9 cellular contexts compared by ENCODE assay signal in genomic region chr6:42104807-42105713, GRCh38. TPM values are rescaled to one million over a fixed set of nuclear protein-coding genes. Genes with fewer than 3 reads are reported as not detected.
A peak's percentile ranks its signal among the peaks of the same experiment; 100 is the strongest.
DNase-seq lines count a peak whose midpoint lies in the region; ATAC-seq, FAIRE-seq and TF ChIP-seq lines count a peak whose summit lies in the region.
"Had no signal": no experiment of that assay in that cellular context is flagged by ENCODE, and none has a peak within 500 bp of the region (broad histone marks: within the 10 kb centered on the region; RNA-seq: fewer than 3 reads in every experiment).

No MANE protein-coding gene starts in this region.

- no peak overlapping the region for H3K4me3 Mint-ChIP-seq in Calu3 (ENCODE audit: low read depth, unreplicated experiment)
- peak overlapping the region in 9 of 10 donors; percentile 25 to 74 (median 62) for H3K4me3 Mint-ChIP-seq in naive thymus-derived CD4-positive, alpha-beta T cell

- H3K9ac ChIP-seq in HUES6 (ENCODE audit: low read length), result peak overlapping the region; percentile 70
- H3K9ac ChIP-seq in GM12878 (ENCODE audit: control insufficient read depth, insufficient read depth, low read length), result no peak overlapping the region; the same call in 1 of the 2 replicates

- in situ Hi-C loops in GM12878 (cut with MboI), result no loop called here

- H3K9me3 ChIP-seq in HUES6 (ENCODE audit: control insufficient read depth, insufficient read depth, low read depth, low read length), result no peaks in the 10 kb centered on the region
- no peaks in the 10 kb centered on the region; the same call in 2 of the 3 replicates for H3K9me3 ChIP-seq in GM12878 (replicated peaks; ENCODE audit: control insufficient read depth, insufficient read depth, low read length)
- H3K9me3 ChIP-seq in naive thymus-derived CD4-positive, alpha-beta T cell (ENCODE audit: control insufficient read depth in 2 of 3, low read length in 3 of 3), result no peaks in the 10 kb centered on the region
- H3K9me3 ChIP-seq: mucosa of descending colon had no signal

- no peak for ATAC-seq in GM12878
- ATAC-seq in naive thymus-derived CD4-positive, alpha-beta T cell, result no peak
- no peak for ATAC-seq in HG02610 (IDR thresholded peaks at IDR 0.05; ENCODE audit: unreplicated experiment)
- ATAC-seq in HG03457 (IDR thresholded peaks at IDR 0.05; ENCODE audit: unreplicated experiment), result no peak

- no peak for FAIRE-seq in GM12878 (lab: Jason Lieb, UNC)

- no peak for TF ChIP-seq POLR2A in GM12878 (IDR thresholded peaks at IDR 0.05; ENCODE audit: low read depth, low read length)

- no peaks in the 10 kb centered on the region for H3K9me3 Mint-ChIP-seq in Calu3 (ENCODE audit: low read depth, unreplicated experiment)
- peaks cover 0 to 2% (median 0%) of the 10 kb centered on the region in 11 donors for H3K9me3 Mint-ChIP-seq in naive thymus-derived CD4-positive, alpha-beta T cell

- H3K27ac Mint-ChIP-seq in Calu3 (ENCODE audit: unreplicated experiment), result no peak overlapping the region
- no peak overlapping the region for H3K27ac Mint-ChIP-seq in naive thymus-derived CD4-positive, alpha-beta T cell

- peaks cover 36% of the 10 kb centered on the region for H3K36me3 ChIP-seq in HUES6 (ENCODE audit: control insufficient read depth, insufficient read depth, low read length)
- H3K36me3 ChIP-seq in GM12878 (ENCODE audit: control insufficient read depth in 2 of 2, insufficient read depth in 2 of 2, low read length in 1 of 2), result no peaks in the 10 kb centered on the region
- no peaks in the 10 kb centered on the region for H3K36me3 ChIP-seq in naive thymus-derived CD4-positive, alpha-beta T cell (ENCODE audit: control insufficient read depth in 2 of 3, insufficient read depth in 3 of 3, low read length in 3 of 3)

- no TSS peak for BruUV-seq in Calu3 (replicated peaks; lab: Mats Ljungman, UMichigan)
- no TSS peak for BruUV-seq in GM12878 (replicated peaks; lab: Mats Ljungman, UMichigan)

- peak overlapping the region; percentile 58; the same call in 1 of the 2 replicates for H3K27ac ChIP-seq in HUES6 (ENCODE audit: low read depth, low read length)
- no peak overlapping the region for H3K27ac ChIP-seq in GM12878 (ENCODE audit: control insufficient read depth, insufficient read depth)
- H3K27ac ChIP-seq in naive thymus-derived CD4-positive, alpha-beta T cell (ENCODE audit: low read depth, low read length), result peak overlapping the region; percentile 41

- H2AFZ ChIP-seq in GM12878 (ENCODE audit: control insufficient read depth, low read depth, low read length), result peak overlapping the region; percentile 85; the same call in 1 of the 2 replicates

- peaks cover 32% of the 10 kb centered on the region for H3K4me1 Mint-ChIP-seq in Calu3 (ENCODE audit: low read depth, unreplicated experiment)
- H3K4me1 Mint-ChIP-seq in naive thymus-derived CD4-positive, alpha-beta T cell, result peaks cover 0 to 23% (median 9%) of the 10 kb centered on the region in 7 donors

- peak overlapping the region; percentile 61 for H3K4me3 ChIP-seq in HUES6 (ENCODE audit: low read depth, low read length)
- peak overlapping the region; percentile 68; the same call in 1 of the 2 replicates for H3K4me3 ChIP-seq in GM12878
- H3K4me3 ChIP-seq in naive thymus-derived CD4-positive, alpha-beta T cell (ENCODE audit: low read length), result peak overlapping the region; percentile 68
- H3K4me3 ChIP-seq: mucosa of descending colon had no signal

- H4K20me1 ChIP-seq in GM12878 (ENCODE audit: control insufficient read depth, insufficient read depth), result no peaks in the 10 kb centered on the region

- peak overlapping the region; percentile 82 for H3K4me2 ChIP-seq in GM12878 (ENCODE audit: control insufficient read depth, insufficient read depth)

- TF ChIP-seq EP300 in GM12878 (IDR thresholded peaks at IDR 0.05; ENCODE audit: borderline replicate concordance in 1 of 2, control insufficient read depth in 1 of 2, low read depth in 2 of 2, low read length in 2 of 2), result no peak

- 52% methylated on average over 31 of the region's 35 CpGs for WGBS in GM12878 (ENCODE audit: insufficient coverage, insufficient replicate concordance, low lambda C conversion rate, missing lambda C conversion rate)

- no peak for TF ChIP-seq RAD21 in GM12878 (IDR thresholded peaks at IDR 0.05; ENCODE audit: insufficient read depth, low read depth, low read length)

- CTCF ChIA-PET in Calu3 (lab: Charles Lee), result interaction anchor here (0.7 kb wide), 1 partner anchor 126 kb away, joined by 3 read pairs; no protein-coding TSS in a partner anchor
- CTCF ChIA-PET in GM12878 (lab: Yijun Ruan, JAX), result interaction anchor here (0.6 to 2.9 kb wide), 25 partner anchors 10 to 785 kb away, joined by 3 to 21 read pairs (median 5); partner anchors contain the start of genes PRICKLE4 and TAF8
- CTCF ChIA-PET in naive thymus-derived CD4-positive, alpha-beta T cell (lab: Charles Lee), result interaction anchor here (0.6 to 2.5 kb wide), 14 partner anchors 12 to 443 kb away, joined by 3 to 8 read pairs (median 4); partner anchors contain the start of gene USP49

- peaks cover 81% of the 10 kb centered on the region for H3K36me3 Mint-ChIP-seq in Calu3 (ENCODE audit: insufficient read depth, unreplicated experiment)
- no peaks in the 10 kb centered on the region for H3K36me3 Mint-ChIP-seq in naive thymus-derived CD4-positive, alpha-beta T cell

- POLR2A ChIA-PET in GM12878 (lab: Charles Lee), result interaction anchor here (0.6 to 0.7 kb wide), 2 partner anchors 51 to 693 kb away, joined by 3 read pairs; no protein-coding TSS in a partner anchor
- POLR2A ChIA-PET in naive thymus-derived CD4-positive, alpha-beta T cell (lab: Charles Lee), result interaction anchor here (0.7 to 1.9 kb wide), 6 partner anchors 32 to 317 kb away, joined by 3 to 6 read pairs (median 3); partner anchors contain the start of gene TOMM6

- RAD21 ChIA-PET in GM12878 (lab: Charles Lee; ENCODE audit: unreplicated experiment), result interaction anchor here (0.9 to 2.4 kb wide), 8 partner anchors 12 to 447 kb away, joined by 3 to 11 read pairs (median 6); no protein-coding TSS in a partner anchor

- H3K79me2 ChIP-seq in GM12878 (ENCODE audit: control insufficient read depth, insufficient read depth, low read length), result no peaks in the 10 kb centered on the region

- SMC1A ChIA-PET in GM12878 (lab: Charles Lee; ENCODE audit: uncharacterized antibody, unreplicated experiment), result interaction anchor here (0.8 to 1.5 kb wide), 7 partner anchors 12 to 208 kb away, joined by 3 to 7 read pairs (median 4); no protein-coding TSS in a partner anchor

- intact Hi-C loops in Calu3 (cut with micrococcal nuclease; ENCODE audit: unreplicated experiment), result no loop called here
- intact Hi-C loops in GM12878 (cut with micrococcal nuclease; ENCODE audit: unreplicated experiment), result no loop called here
- intact Hi-C loops in naive thymus-derived CD4-positive, alpha-beta T cell (cut with micrococcal nuclease), result loop anchor here (1.0 to 10.0 kb wide), 10 partner anchors 30 to 440 kb away; partner anchors contain the start of genes PRICKLE4 (in 2 of the 2) and TOMM6 (in 1 of the 2)

- H3K27me3 ChIP-seq in HUES6 (ENCODE audit: control insufficient read depth, insufficient read depth, low read length) (no peaks in the 10 kb centered on the region), GM12878 (replicated peaks in 1 of 2; ENCODE audit: control insufficient read depth in 2 of 2, insufficient read depth in 2 of 2, low read length in 1 of 2) (peaks cover 0 to 3% of the 10 kb centered on the region in 2 experiments; a peak in 1 of 4 replicates)
- no peaks in the 10 kb centered on the region for H3K27me3 ChIP-seq in naive thymus-derived CD4-positive, alpha-beta T cell (ENCODE audit: control insufficient read depth in 2 of 2, insufficient read depth in 2 of 2, low read length in 2 of 2)

- no peaks in the 10 kb centered on the region for H3K27me3 Mint-ChIP-seq in Calu3 (ENCODE audit: unreplicated experiment)
- H3K27me3 Mint-ChIP-seq in naive thymus-derived CD4-positive, alpha-beta T cell, result peaks cover 0 to 3% (median 0%) of the 10 kb centered on the region in 5 donors

- DNase-seq in Calu3, result no peak
- no peak for DNase-seq in GM12878 (ENCODE audit: low read depth, low spot score)
- no peak for DNase-seq in naive thymus-derived CD4-positive, alpha-beta T cell
- no peak for DNase-seq in pons (ENCODE audit: low spot score)
- DNase-seq in activated CD4-positive, CD25-positive, alpha-beta regulatory T cell treated with anti-CD3 and anti-CD28 coated beads, Interleukin-2, amount 50 U/mL, for 72 hours, result no peak

- peak; percentile 27 for TF ChIP-seq CTCF in Calu3 (IDR thresholded peaks at IDR 0.05; ENCODE audit: unreplicated experiment)
- no peak for TF ChIP-seq CTCF in GM12878 (IDR thresholded peaks at IDR 0.05 in 2 of 3, conservative IDR thresholded peaks at IDR 0.05 in 1 of 3; ENCODE audit: control insufficient read depth in 2 of 3, extremely low read depth in 1 of 3, insufficient read depth in 1 of 3, low read depth in 3 of 3, low read length in 3 of 3)

- H3K4me1 ChIP-seq in HUES6 (ENCODE audit: control insufficient read depth, insufficient read depth, low read length) (peaks cover 13% of the 10 kb centered on the region), GM12878 (ENCODE audit: control insufficient read depth, insufficient read depth, low read length) (no peaks in the 10 kb centered on the region)
- H3K4me1 ChIP-seq in naive thymus-derived CD4-positive, alpha-beta T cell (ENCODE audit: control insufficient read depth in 2 of 2, insufficient read depth in 2 of 2, low read length in 2 of 2), result peaks cover 0 to 4% of the 10 kb centered on the region in 2 donors

RNA-seq across cellular contexts. Expression of gene C6orf132, which starts 37.4 kb away (rescaled TPM):
- total RNA-seq in Calu3 (2022) (85.8 and 88.5 TPM in 2 replicates), GM12878 (2014; rRNA removed) (not detected in 2 replicates), GM12878 (2014; rRNA removed; fragmentation: Illumina TruSeq; extraction: Trizol) (not detected in 2 replicates), GM12878 (2021) (0.03 and 0.05 TPM in 2 replicates)
- total RNA-seq in GM12878 (2013; cell fraction: nucleolus; rRNA removed), result 0.06 and 0.12 TPM in 2 replicates
- polyA plus RNA-seq in GM12878 (2011; ENCODE audit: low read depth), result not detected
- polyA plus RNA-seq in GM12878 (2011; rRNA removed) (not detected in 2 replicates), GM12878 (2014; fragmentation: Illumina TruSeq; extraction: Trizol) (not detected in 2 replicates), GM12878 (2014; fragmentation: Nextera tagmentation; extraction: Ambion mirVana) (not detected), GM12878 (2014; rRNA removed) (0.04 TPM in 1 of 2 replicates, not detected in the other), GM12878 (2016; fragmentation: Nextera tagmentation; extraction: Ambion mirVana) (not detected)
- not detected in 2 replicates for polyA plus RNA-seq in GM12878 (2011; cell fraction: cytosol; rRNA removed)
- not detected in 2 replicates for polyA plus RNA-seq in GM12878 (2011; cell fraction: nucleus; rRNA removed)
- polyA plus RNA-seq in GM12878 (2012), result 0.03 TPM in 1 of 2 replicates, not detected in the other
- not detected in 2 replicates for polyA minus RNA-seq in GM12878 (2011; rRNA and poly(A)+ RNA removed)
- not detected in 2 replicates for polyA minus RNA-seq in GM12878 (2011; cell fraction: cytosol; rRNA and poly(A)+ RNA removed)
- not detected in 2 replicates for polyA minus RNA-seq in GM12878 (2011; cell fraction: nucleus; rRNA and poly(A)+ RNA removed)
- under 1 TPM in 1 of 5 experiments, not detected in 4; 0.07 TPM for total RNA-seq in naive thymus-derived CD4-positive, alpha-beta T cell
- not detected for polyA plus RNA-seq in naive thymus-derived CD4-positive, alpha-beta T cell

RNA-seq across cellular contexts. Expression of gene TAF8, which starts 54.7 kb away (rescaled TPM):
- total RNA-seq in Calu3 (2022) (32.6 and 34.0 TPM in 2 replicates), GM12878 (2014; rRNA removed) (14.6 and 22.8 TPM in 2 replicates), GM12878 (2014; rRNA removed; fragmentation: Illumina TruSeq; extraction: Trizol) (17.1 and 18.6 TPM in 2 replicates), GM12878 (2021) (24.2 and 26.2 TPM in 2 replicates)
- total RNA-seq in GM12878 (2013; cell fraction: nucleolus; rRNA removed), result 64.3 and 67.3 TPM in 2 replicates
- 7.1 TPM for polyA plus RNA-seq in GM12878 (2011; ENCODE audit: low read depth)
- polyA plus RNA-seq in GM12878 (2011; rRNA removed) (23.2 and 30.9 TPM in 2 replicates), GM12878 (2014; fragmentation: Illumina TruSeq; extraction: Trizol) (11.7 and 21.2 TPM in 2 replicates), GM12878 (2014; fragmentation: Nextera tagmentation; extraction: Ambion mirVana) (10 to 100 TPM; 17.5 to 25.5 TPM), GM12878 (2014; rRNA removed) (24.8 and 26.5 TPM in 2 replicates), GM12878 (2016; fragmentation: Nextera tagmentation; extraction: Ambion mirVana) (10 to 100 TPM; 11.7 to 15.3 TPM)
- polyA plus RNA-seq in GM12878 (2011; cell fraction: cytosol; rRNA removed), result 32.8 and 45.3 TPM in 2 replicates
- 20.3 and 30.6 TPM in 2 replicates for polyA plus RNA-seq in GM12878 (2011; cell fraction: nucleus; rRNA removed)
- polyA plus RNA-seq in GM12878 (2012), result 10.2 and 12.2 TPM in 2 replicates
- polyA minus RNA-seq in GM12878 (2011; rRNA and poly(A)+ RNA removed), result 58.2 and 62.9 TPM in 2 replicates
- 12.7 and 14.0 TPM in 2 replicates for polyA minus RNA-seq in GM12878 (2011; cell fraction: cytosol; rRNA and poly(A)+ RNA removed)
- polyA minus RNA-seq in GM12878 (2011; cell fraction: nucleus; rRNA and poly(A)+ RNA removed), result 15.8 and 40.9 TPM in 2 replicates
- 10 to 100 TPM; 41.6 to 58.2 (median 50.8) TPM for total RNA-seq in naive thymus-derived CD4-positive, alpha-beta T cell
- 10 to 100 TPM; 23.3 to 24.6 TPM for polyA plus RNA-seq in naive thymus-derived CD4-positive, alpha-beta T cell

Comparison
In these comparisons a context has a peak if more than half of its experiments do, and no peak if none do; other contexts are left out.
1. RNA of gene C6orf132, which starts 37.4 kb away (total RNA-seq): 85.8 to 88.5 TPM in Calu3; 0.07 TPM in naive thymus-derived CD4-positive, alpha-beta T cell and 0.03 to 0.12 TPM in GM12878; every median in the first group is over 10 times any median in the second.
2. intact Hi-C loops: an anchor here in naive thymus-derived CD4-positive, alpha-beta T cell (1.0 to 10.0 kb wide); none called in Calu3 and GM12878.
3. Peak in every context shown above with its lines, with median percentiles within 50 percentile points of each other: H3K4me3 ChIP-seq.